In genomic region chr2:47907097-47907781, GRCh38 we compare ENCODE assay signal across 8 cellular contexts. TPM values are rescaled to one million over a fixed set of nuclear protein-coding genes. Genes with fewer than 3 reads are reported as not detected.
DNase-seq lines count a peak whose midpoint lies in the region; ATAC-seq and TF ChIP-seq lines count a peak whose summit lies in the region.

No MANE protein-coding gene starts in this region.

- H3K4me1 Mint-ChIP-seq in activated CD8-positive, alpha-beta memory T cell treated with anti-CD3 and anti-CD28 coated beads, Interleukin-2, amount 10 ng/mL, durations not matched to agents 7 days and 5 days, result peaks cover 30% of the 10 kb centered on the region

- 15 to 17% methylated on average over 13 of the region's 13 CpGs for WGBS in esophagus, 2 donors

- peaks cover 5% of the 10 kb centered on the region for H3K36me3 Mint-ChIP-seq in activated CD8-positive, alpha-beta memory T cell treated with anti-CD3 and anti-CD28 coated beads, Interleukin-2, amount 10 ng/mL, durations not matched to agents 7 days and 5 days

- ATAC-seq in activated CD8-positive, alpha-beta memory T cell treated with anti-CD3 and anti-CD28 coated beads, Interleukin-2, amount 10 ng/mL, durations not matched to agents 7 days and 5 days, result no peak

- H3K4me1 ChIP-seq in esophagus (ENCODE audit: control insufficient read depth in 2 of 2, insufficient read depth in 2 of 2, low read length in 1 of 2), result no peaks in the 10 kb centered on the region

- peak overlapping the region; percentile 98 for H3K27ac ChIP-seq in HL-60 (replicated peaks)
- H3K27ac ChIP-seq in esophagus (ENCODE audit: low read depth in 2 of 2, low read length in 1 of 2), result peak overlapping the region; percentile 96 to 100

- CTCF ChIA-PET in activated CD8-positive, alpha-beta memory T cell treated with anti-CD3 and anti-CD28 coated beads, Interleukin-2, amount 10 ng/mL, durations not matched to agents 7 days and 5 days (lab: Charles Lee), result interaction anchor here (0.6 to 2.1 kb wide), 9 partner anchors 9 to 571 kb away, joined by 3 to 8 read pairs (median 3); no protein-coding TSS in a partner anchor

- peak overlapping the region; percentile 84 for H3K4me3 Mint-ChIP-seq in activated CD8-positive, alpha-beta memory T cell treated with anti-CD3 and anti-CD28 coated beads, Interleukin-2, amount 10 ng/mL, durations not matched to agents 7 days and 5 days

- H3K27ac Mint-ChIP-seq in activated CD8-positive, alpha-beta memory T cell treated with anti-CD3 and anti-CD28 coated beads, Interleukin-2, amount 10 ng/mL, durations not matched to agents 7 days and 5 days, result peak overlapping the region; percentile 89

- DNase-seq in A172 (ENCODE audit: low spot score), result peak; percentile 11
- peak in 1 of 2 experiments; percentile 12 for DNase-seq in HL-60 (ENCODE audit: low read depth in 1 of 2, low spot score in 1 of 2)
- peak; percentile 56 for DNase-seq in activated CD8-positive, alpha-beta memory T cell treated with anti-CD3 and anti-CD28 coated beads, Interleukin-2, amount 10 ng/mL, durations not matched to agents 7 days and 5 days
- DNase-seq in pons (ENCODE audit: low spot score), result peak; percentile 30
- DNase-seq in putamen (ENCODE audit: low spot score), result no peak
- DNase-seq in amniotic stem cell (lab: John Stamatoyannopoulos, UW), result no peak
- DNase-seq in midbrain (lab: John Stamatoyannopoulos, UW), result no peak

- H3K9me3 Mint-ChIP-seq in activated CD8-positive, alpha-beta memory T cell treated with anti-CD3 and anti-CD28 coated beads, Interleukin-2, amount 10 ng/mL, durations not matched to agents 7 days and 5 days (ENCODE audit: low read depth), result no peaks in the 10 kb centered on the region

- no peaks in the 10 kb centered on the region for H3K9me3 ChIP-seq in esophagus (ENCODE audit: control insufficient read depth in 2 of 2, insufficient read depth in 1 of 2, low read depth in 1 of 2, low read length in 1 of 2)

- H3K27me3 ChIP-seq in HL-60 (ENCODE audit: insufficient read depth, poor library complexity, severe bottlenecking), result no peaks in the 10 kb centered on the region
- no peaks in the 10 kb centered on the region for H3K27me3 ChIP-seq in esophagus (ENCODE audit: control insufficient read depth in 1 of 2, insufficient read depth in 2 of 2, low read length in 2 of 2)

- H3K27me3 Mint-ChIP-seq in activated CD8-positive, alpha-beta memory T cell treated with anti-CD3 and anti-CD28 coated beads, Interleukin-2, amount 10 ng/mL, durations not matched to agents 7 days and 5 days, result no peaks in the 10 kb centered on the region

- no peaks in the 10 kb centered on the region for H3K36me3 ChIP-seq in esophagus (ENCODE audit: control insufficient read depth in 2 of 2, insufficient read depth in 2 of 2, low read length in 1 of 2)

- H3K4me3 ChIP-seq in HL-60 (replicated peaks; ENCODE audit: insufficient read depth, low read length) (peak overlapping the region; percentile 60), esophagus (ENCODE audit: low read depth in 1 of 2, low read length in 2 of 2) (peak overlapping the region; percentile 49 to 91)

- TF ChIP-seq CTCF in HL-60 (IDR thresholded peaks at IDR 0.05; ENCODE audit: insufficient read depth, low read length), result no peak

RNA-seq across cellular contexts. Expression of gene FBXO11, which starts 0.9 kb away (rescaled TPM):
- 19.9 and 23.6 TPM in 2 replicates for total RNA-seq in A172 (2014; rRNA removed; shearing (Covaris generic))
- total RNA-seq in activated CD8-positive, alpha-beta memory T cell treated with anti-CD3 and anti-CD28 coated beads, Interleukin-2, amount 10 ng/mL, durations not matched to agents 7 days and 5 days, result 10 to 100 TPM; 49.8 to 52.7 TPM
- 10 to 100 TPM; 17.0 to 25.2 TPM for polyA plus RNA-seq in esophagus

Comparison
In these comparisons a context has a peak if more than half of its experiments do, and no peak if none do; other contexts are left out.
1. DNase-seq: peak in A172 (single experiment), activated CD8-positive, alpha-beta memory T cell treated with anti-CD3 and anti-CD28 coated beads, Interleukin-2, amount 10 ng/mL, durations not matched to agents 7 days and 5 days (single experiment) and pons (single experiment); none in putamen (single experiment), amniotic stem cell (single experiment) and midbrain (single experiment).